In the genomic region with DNA sequence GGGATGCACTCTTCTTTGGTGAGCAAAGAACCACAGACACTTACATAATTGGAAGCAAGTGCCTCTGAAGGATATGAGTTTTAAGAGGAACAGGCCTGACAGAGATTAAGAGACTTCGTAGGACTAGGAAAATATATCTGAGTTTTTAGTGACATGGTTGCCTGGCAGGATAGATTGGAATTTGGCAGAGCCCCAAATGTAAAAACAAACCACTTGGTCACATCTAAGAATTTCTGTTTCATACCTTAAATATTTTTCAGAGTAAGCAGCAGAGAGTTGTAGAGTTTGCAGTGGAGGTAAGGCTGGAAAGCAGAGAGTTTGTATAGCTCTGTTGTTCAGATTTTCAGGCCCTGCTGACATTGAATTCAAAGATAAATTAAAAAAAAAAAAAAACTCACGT, we compare ENCODE assay signal across 25 cellular contexts.
DNase-seq lines count a peak whose midpoint lies in the region; ATAC-seq and TF ChIP-seq lines count a peak whose summit lies in the region.
"Had no signal": no experiment of that assay in that cellular context is flagged by ENCODE, and none has a peak within 500 bp of the region (broad histone marks: within the 10 kb centered on the region; RNA-seq: fewer than 3 reads in every experiment).

No MANE protein-coding gene starts in this region.

- TF ChIP-seq CTCF in choroid plexus epithelial cell (conservative IDR thresholded peaks at IDR 0.05; ENCODE audit: low read depth, low read length) = no peak

- no peak overlapping the region for H3K27ac ChIP-seq in SJCRH30
- H3K27ac ChIP-seq: breast epithelium, foreskin keratinocyte had no signal

- no peaks in the 10 kb centered on the region for H3K4me1 Mint-ChIP-seq in stimulated activated naive B cell treated with anti-CD40 and anti-IgM and Interleukin-4, amounts not matched to agents 10 μg/mL and 1 μg/mL and 100 μg/mL, for 72 hours
- H3K4me1 Mint-ChIP-seq: activated naive CD8-positive, alpha-beta T cell treated with anti-CD3 and anti-CD28 coated beads for 36 hours; activated T-helper 17 cell treated with anti-CD3 and anti-CD28 coated beads, Interleukin-2, amount 50 U/mL, for 72 hours; CD8-positive, alpha-beta memory T cell had no signal

- H3K9me3 ChIP-seq in SJCRH30 (replicated peaks) = no peaks in the 10 kb centered on the region
- H3K9me3 ChIP-seq: breast epithelium had no signal

- no peak overlapping the region for H3K4me3 Mint-ChIP-seq in stimulated activated naive B cell treated with anti-CD40 and anti-IgM and Interleukin-4, amounts not matched to agents 10 μg/mL and 1 μg/mL and 100 μg/mL, for 72 hours
- H3K4me3 Mint-ChIP-seq: activated naive CD8-positive, alpha-beta T cell treated with anti-CD3 and anti-CD28 coated beads for 36 hours; activated T-helper 17 cell treated with anti-CD3 and anti-CD28 coated beads, Interleukin-2, amount 50 U/mL, for 72 hours; CD8-positive, alpha-beta memory T cell; dendritic cell treated with granulocyte-macrophage colony-stimulating factor and Interleukin-4, amounts not matched to agents 40 ng/mL and 50 ng/mL, for 4 days; natural killer cell treated with Interleukin-12 subunit alpha and Interleukin-12 subunit beta and Interleukin-15 and Interleukin-18, amount 100 ng/mL, for 72 hours had no signal

- DNase-seq in EL (peak; percentile 25), NCI-H226 (peak; percentile 57), choroid plexus epithelial cell (ENCODE audit: low read depth) (peak; percentile 65), renal cortical epithelial cell (ENCODE audit: low read depth) (peak; percentile 4), SJCRH30 (no peak), iPS-NIHi11 (ENCODE audit: low spot score) (no peak)
- DNase-seq in stimulated activated naive B cell treated with anti-CD40 and anti-IgM and Interleukin-4, amounts not matched to agents 10 μg/mL and 1 μg/mL and 100 μg/mL, for 72 hours = no peak
- no peak for DNase-seq in stimulated activated CD4-positive, alpha-beta T cell treated with anti-CD3 and anti-CD28 coated beads, Interleukin-1b, Interleukin-23, amount 100 ng/mL, for 48 hours
- DNase-seq: activated CD4-positive, alpha-beta T cell treated with anti-CD3 and anti-CD28 coated beads for 48 hours; activated naive CD8-positive, alpha-beta T cell treated with anti-CD3 and anti-CD28 coated beads for 36 hours; CD8-positive, alpha-beta memory T cell; foreskin keratinocyte; left cardiac atrium; NCI-H1417; NCI-H2107; NCI-H524; posterior cingulate gyrus; stimulated activated CD4-positive, alpha-beta T cell treated with anti-CD3 and anti-CD28 coated beads, Interleukin-2, amount 100 ng/mL, for 24 hours; stimulated activated naive CD4-positive, alpha-beta T cell had no signal

- H3K27me3 Mint-ChIP-seq in stimulated activated naive B cell treated with anti-CD40 and anti-IgM and Interleukin-4, amounts not matched to agents 10 μg/mL and 1 μg/mL and 100 μg/mL, for 72 hours = no peaks in the 10 kb centered on the region
- H3K27me3 Mint-ChIP-seq: activated naive CD8-positive, alpha-beta T cell treated with anti-CD3 and anti-CD28 coated beads for 36 hours; activated T-helper 17 cell treated with anti-CD3 and anti-CD28 coated beads, Interleukin-2, amount 50 U/mL, for 72 hours; dendritic cell treated with granulocyte-macrophage colony-stimulating factor and Interleukin-4, amounts not matched to agents 40 ng/mL and 50 ng/mL, for 4 days; natural killer cell treated with Interleukin-12 subunit alpha and Interleukin-12 subunit beta and Interleukin-15 and Interleukin-18, amount 100 ng/mL, for 72 hours had no signal

- H3K27ac Mint-ChIP-seq in stimulated activated naive B cell treated with anti-CD40 and anti-IgM and Interleukin-4, amounts not matched to agents 10 μg/mL and 1 μg/mL and 100 μg/mL, for 72 hours = no peak overlapping the region
- H3K27ac Mint-ChIP-seq: activated naive CD8-positive, alpha-beta T cell treated with anti-CD3 and anti-CD28 coated beads for 36 hours; activated T-helper 17 cell treated with anti-CD3 and anti-CD28 coated beads, Interleukin-2, amount 50 U/mL, for 72 hours; CD8-positive, alpha-beta memory T cell; dendritic cell treated with granulocyte-macrophage colony-stimulating factor and Interleukin-4, amounts not matched to agents 40 ng/mL and 50 ng/mL, for 4 days; natural killer cell treated with Interleukin-12 subunit alpha and Interleukin-12 subunit beta and Interleukin-15 and Interleukin-18, amount 100 ng/mL, for 72 hours had no signal

- H3K4me3 ChIP-seq in choroid plexus epithelial cell (ENCODE audit: low read depth, low read length) = no peak overlapping the region
- H3K4me3 ChIP-seq in SJCRH30 = no peak overlapping the region
- H3K4me3 ChIP-seq: breast epithelium had no signal

- H3K9me3 Mint-ChIP-seq in stimulated activated naive B cell treated with anti-CD40 and anti-IgM and Interleukin-4, amounts not matched to agents 10 μg/mL and 1 μg/mL and 100 μg/mL, for 72 hours = peaks cover 0 to 4% of the 10 kb centered on the region in 2 donors
- H3K9me3 Mint-ChIP-seq: activated naive CD8-positive, alpha-beta T cell treated with anti-CD3 and anti-CD28 coated beads for 36 hours; activated T-helper 17 cell treated with anti-CD3 and anti-CD28 coated beads, Interleukin-2, amount 50 U/mL, for 72 hours; dendritic cell treated with granulocyte-macrophage colony-stimulating factor and Interleukin-4, amounts not matched to agents 40 ng/mL and 50 ng/mL, for 4 days had no signal

- no peaks in the 10 kb centered on the region for H3K36me3 Mint-ChIP-seq in stimulated activated naive B cell treated with anti-CD40 and anti-IgM and Interleukin-4, amounts not matched to agents 10 μg/mL and 1 μg/mL and 100 μg/mL, for 72 hours
- H3K36me3 Mint-ChIP-seq: activated naive CD8-positive, alpha-beta T cell treated with anti-CD3 and anti-CD28 coated beads for 36 hours; CD8-positive, alpha-beta memory T cell had no signal

- H3K4me1 ChIP-seq in SJCRH30 = no peaks in the 10 kb centered on the region
- H3K4me1 ChIP-seq: breast epithelium, foreskin keratinocyte had no signal

- no peak for ATAC-seq in stimulated activated naive B cell treated with anti-CD40 and anti-IgM and Interleukin-4, amounts not matched to agents 10 μg/mL and 1 μg/mL and 100 μg/mL, for 72 hours (replicated peaks)
- ATAC-seq: activated T-helper 17 cell treated with anti-CD3 and anti-CD28 coated beads, Interleukin-2, amount 50 U/mL, for 72 hours; foreskin keratinocyte; HCT116; HepG2; left cardiac atrium; natural killer cell treated with Interleukin-12 subunit alpha and Interleukin-12 subunit beta and Interleukin-15 and Interleukin-18, amount 100 ng/mL, for 72 hours had no signal

- no peaks in the 10 kb centered on the region for H3K27me3 ChIP-seq in SJCRH30
- H3K27me3 ChIP-seq: foreskin keratinocyte had no signal

- H3K36me3 ChIP-seq in SJCRH30 = no peaks in the 10 kb centered on the region
- H3K36me3 ChIP-seq: breast epithelium had no signal

Comparison
In these comparisons a context has a peak if more than half of its experiments do, and no peak if none do; other contexts are left out.
1. DNase-seq: peak in EL (single experiment), NCI-H226 (single experiment), choroid plexus epithelial cell (single experiment) and renal cortical epithelial cell (single experiment); none in SJCRH30 (0 of 2), stimulated activated naive B cell treated with anti-CD40 and anti-IgM and Interleukin-4, amounts not matched to agents 10 μg/mL and 1 μg/mL and 100 μg/mL, for 72 hours (single experiment), stimulated activated CD4-positive, alpha-beta T cell treated with anti-CD3 and anti-CD28 coated beads, Interleukin-1b, Interleukin-23, amount 100 ng/mL, for 48 hours (single experiment) and iPS-NIHi11 (single experiment).